ENCODE assay signal across 8 cellular contexts in genomic region chr6:108294787-108295625, GRCh38.
A peak's percentile ranks its signal among the peaks of the same experiment; 100 is the strongest.
DNase-seq lines count a peak whose midpoint lies in the region; ATAC-seq and TF ChIP-seq lines count a peak whose summit lies in the region.

Gene AFG1L (plus strand): TSS chr6:108295054. CDS start chr6:108295080, 26 bp downstream.

- H3K4me1 ChIP-seq in HUES48 (ENCODE audit: control insufficient read depth, insufficient read depth, low read length) (peaks cover 7% of the 10 kb centered on the region), mucosa of rectum (ENCODE audit: control insufficient read depth in 2 of 2, insufficient read depth in 2 of 2, low read length in 2 of 2) (peaks cover 3% of the 10 kb centered on the region in 2 donors)

- H3K27me3 ChIP-seq in HUES48 (ENCODE audit: control insufficient read depth, insufficient read depth, low read length) (no peaks in the 10 kb centered on the region), mucosa of rectum (ENCODE audit: control insufficient read depth in 2 of 2, insufficient read depth in 2 of 2, low read length in 2 of 2) (no peaks in the 10 kb centered on the region)

- H3K9ac ChIP-seq in HUES48 (ENCODE audit: low read depth, low read length) (peak within 1 kb of the TSS; percentile 75), mucosa of rectum (ENCODE audit: low read depth in 1 of 2, low read length in 2 of 2) (peak within 1 kb of the TSS; percentile 82 to 97)

- H3K4me3 ChIP-seq in HUES48 (ENCODE audit: low read depth, low read length) (peak within 1 kb of the TSS; percentile 72), mucosa of rectum (ENCODE audit: low read length in 2 of 2) (peak within 1 kb of the TSS; percentile 87 to 99)

- H3K27ac ChIP-seq in HUES48 (ENCODE audit: low read depth, low read length), result peak within 1 kb of the TSS; percentile 93
- H3K27ac ChIP-seq in mucosa of rectum (ENCODE audit: low read depth in 2 of 2, low read length in 2 of 2), result peak within 1 kb of the TSS; percentile 95 to 97

- peak; percentile 91 for ATAC-seq in GM21423 (IDR thresholded peaks at IDR 0.05; ENCODE audit: unreplicated experiment)

- H3K36me3 ChIP-seq in HUES48 (ENCODE audit: control insufficient read depth, insufficient read depth, low read length) (no peaks in the 10 kb centered on the region), mucosa of rectum (ENCODE audit: control insufficient read depth in 2 of 2, insufficient read depth in 2 of 2, low read length in 2 of 2) (no peaks in the 10 kb centered on the region)

- TF ChIP-seq POLR2A in erythroblast (IDR thresholded peaks at IDR 0.05; ENCODE audit: low read length), result peak; percentile 91

- no peaks in the 10 kb centered on the region for H3K9me3 ChIP-seq in HUES48 (ENCODE audit: control insufficient read depth, insufficient read depth, low read length)
- H3K9me3 ChIP-seq in mucosa of rectum (ENCODE audit: control insufficient read depth in 2 of 2, low read length in 2 of 2), result no peaks in the 10 kb centered on the region

- DNase-seq in DMS 273 (lab: John Stamatoyannopoulos, UW; ENCODE audit: unreplicated experiment), result peak; percentile 95
- DNase-seq in OCI-M1 (lab: John Stamatoyannopoulos, UW), result peak; percentile 96
- DNase-seq in activated T-cell treated with anti-CD3 and anti-CD28 coated beads, Interleukin-2, amount 50 U/mL, for 1 hour, result peak; percentile 91
- peak; percentile 92 for DNase-seq in erythroblast (lab: John Stamatoyannopoulos, UW)
- DNase-seq in stimulated activated CD8-positive, alpha-beta memory T cell treated with anti-CD3 and anti-CD28 coated beads, Interleukin-4, amount 100 ng/mL, for 4 hours (ENCODE audit: low read depth in 2 of 2, low spot score in 1 of 2), result peak; percentile 71 to 76

Comparison
In these comparisons a context has a peak if more than half of its experiments do, and no peak if none do; other contexts are left out.
1. Peak in every context shown above with its lines: DNase-seq, ATAC-seq, H3K4me3 ChIP-seq and H3K27ac ChIP-seq.